In genomic region chr2:134120718-134121630, GRCh38 we compare ENCODE assay signal across 1 cellular context.
TF ChIP-seq lines count a peak whose summit lies in the region.

No MANE protein-coding gene starts in this region.

TF ChIP-seq in HepG2, 621 proteins besides CTCF, POLR2A, EP300 and RAD21 (continued from another document and continues in another):
- TF ChIP-seq, protein P1, sequence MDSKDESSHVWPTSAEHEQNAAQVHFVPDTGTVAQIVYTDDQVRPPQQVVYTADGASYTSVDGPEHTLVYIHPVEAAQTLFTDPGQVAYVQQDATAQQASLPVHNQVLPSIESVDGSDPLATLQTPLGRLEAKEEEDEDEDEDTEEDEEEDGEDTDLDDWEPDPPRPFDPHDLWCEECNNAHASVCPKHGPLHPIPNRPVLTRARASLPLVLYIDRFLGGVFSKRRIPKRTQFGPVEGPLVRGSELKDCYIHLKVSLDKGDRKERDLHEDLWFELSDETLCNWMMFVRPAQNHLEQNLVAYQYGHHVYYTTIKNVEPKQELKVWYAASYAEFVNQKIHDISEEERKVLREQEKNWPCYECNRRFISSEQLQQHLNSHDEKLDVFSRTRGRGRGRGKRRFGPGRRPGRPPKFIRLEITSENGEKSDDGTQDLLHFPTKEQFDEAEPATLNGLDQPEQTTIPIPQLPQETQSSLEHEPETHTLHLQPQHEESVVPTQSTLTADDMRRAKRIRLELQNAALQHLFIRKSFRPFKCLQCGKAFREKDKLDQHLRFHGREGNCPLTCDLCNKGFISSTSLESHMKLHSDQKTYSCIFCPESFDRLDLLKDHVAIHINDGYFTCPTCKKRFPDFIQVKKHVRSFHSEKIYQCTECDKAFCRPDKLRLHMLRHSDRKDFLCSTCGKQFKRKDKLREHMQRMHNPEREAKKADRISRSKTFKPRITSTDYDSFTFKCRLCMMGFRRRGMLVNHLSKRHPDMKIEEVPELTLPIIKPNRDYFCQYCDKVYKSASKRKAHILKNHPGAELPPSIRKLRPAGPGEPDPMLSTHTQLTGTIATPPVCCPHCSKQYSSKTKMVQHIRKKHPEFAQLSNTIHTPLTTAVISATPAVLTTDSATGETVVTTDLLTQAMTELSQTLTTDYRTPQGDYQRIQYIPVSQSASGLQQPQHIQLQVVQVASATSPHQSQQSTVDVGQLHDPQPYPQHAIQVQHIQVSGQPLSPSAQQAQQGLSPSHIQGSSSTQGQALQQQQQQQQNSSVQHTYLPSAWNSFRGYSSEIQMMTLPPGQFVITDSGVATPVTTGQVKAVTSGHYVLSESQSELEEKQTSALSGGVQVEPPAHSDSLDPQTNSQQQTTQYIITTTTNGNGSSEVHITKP (CRISPR knock-in tag; IDR thresholded peaks at IDR 0.05; ENCODE audit: low read depth): no peak
- no peak; the same call in 1 of the 2 replicates for TF ChIP-seq KDM4B (CRISPR knock-in tag; IDR thresholded peaks at IDR 0.05)
- no peak for TF ChIP-seq SRF (IDR thresholded peaks at IDR 0.05; ENCODE audit: low read depth, low read length)
- TF ChIP-seq CREB1 (IDR thresholded peaks at IDR 0.05): no peak
- TF ChIP-seq CREB1 (CRISPR knock-in tag; IDR thresholded peaks at IDR 0.05): no peak
- no peak; the same call in 1 of the 2 replicates for TF ChIP-seq ZBTB8A (CRISPR knock-in tag; IDR thresholded peaks at IDR 0.05; ENCODE audit: borderline replicate concordance, low read depth)
- TF ChIP-seq DNMT1 (CRISPR knock-in tag; IDR thresholded peaks at IDR 0.05): no peak
- TF ChIP-seq ZNF644 (CRISPR knock-in tag; IDR thresholded peaks at IDR 0.05; ENCODE audit: low read depth): no peak
- TF ChIP-seq PAWR (CRISPR knock-in tag; IDR thresholded peaks at IDR 0.05; ENCODE audit: borderline replicate concordance): peak; percentile 90; the same call in 1 of the 2 replicates
- TF ChIP-seq, protein P2, sequence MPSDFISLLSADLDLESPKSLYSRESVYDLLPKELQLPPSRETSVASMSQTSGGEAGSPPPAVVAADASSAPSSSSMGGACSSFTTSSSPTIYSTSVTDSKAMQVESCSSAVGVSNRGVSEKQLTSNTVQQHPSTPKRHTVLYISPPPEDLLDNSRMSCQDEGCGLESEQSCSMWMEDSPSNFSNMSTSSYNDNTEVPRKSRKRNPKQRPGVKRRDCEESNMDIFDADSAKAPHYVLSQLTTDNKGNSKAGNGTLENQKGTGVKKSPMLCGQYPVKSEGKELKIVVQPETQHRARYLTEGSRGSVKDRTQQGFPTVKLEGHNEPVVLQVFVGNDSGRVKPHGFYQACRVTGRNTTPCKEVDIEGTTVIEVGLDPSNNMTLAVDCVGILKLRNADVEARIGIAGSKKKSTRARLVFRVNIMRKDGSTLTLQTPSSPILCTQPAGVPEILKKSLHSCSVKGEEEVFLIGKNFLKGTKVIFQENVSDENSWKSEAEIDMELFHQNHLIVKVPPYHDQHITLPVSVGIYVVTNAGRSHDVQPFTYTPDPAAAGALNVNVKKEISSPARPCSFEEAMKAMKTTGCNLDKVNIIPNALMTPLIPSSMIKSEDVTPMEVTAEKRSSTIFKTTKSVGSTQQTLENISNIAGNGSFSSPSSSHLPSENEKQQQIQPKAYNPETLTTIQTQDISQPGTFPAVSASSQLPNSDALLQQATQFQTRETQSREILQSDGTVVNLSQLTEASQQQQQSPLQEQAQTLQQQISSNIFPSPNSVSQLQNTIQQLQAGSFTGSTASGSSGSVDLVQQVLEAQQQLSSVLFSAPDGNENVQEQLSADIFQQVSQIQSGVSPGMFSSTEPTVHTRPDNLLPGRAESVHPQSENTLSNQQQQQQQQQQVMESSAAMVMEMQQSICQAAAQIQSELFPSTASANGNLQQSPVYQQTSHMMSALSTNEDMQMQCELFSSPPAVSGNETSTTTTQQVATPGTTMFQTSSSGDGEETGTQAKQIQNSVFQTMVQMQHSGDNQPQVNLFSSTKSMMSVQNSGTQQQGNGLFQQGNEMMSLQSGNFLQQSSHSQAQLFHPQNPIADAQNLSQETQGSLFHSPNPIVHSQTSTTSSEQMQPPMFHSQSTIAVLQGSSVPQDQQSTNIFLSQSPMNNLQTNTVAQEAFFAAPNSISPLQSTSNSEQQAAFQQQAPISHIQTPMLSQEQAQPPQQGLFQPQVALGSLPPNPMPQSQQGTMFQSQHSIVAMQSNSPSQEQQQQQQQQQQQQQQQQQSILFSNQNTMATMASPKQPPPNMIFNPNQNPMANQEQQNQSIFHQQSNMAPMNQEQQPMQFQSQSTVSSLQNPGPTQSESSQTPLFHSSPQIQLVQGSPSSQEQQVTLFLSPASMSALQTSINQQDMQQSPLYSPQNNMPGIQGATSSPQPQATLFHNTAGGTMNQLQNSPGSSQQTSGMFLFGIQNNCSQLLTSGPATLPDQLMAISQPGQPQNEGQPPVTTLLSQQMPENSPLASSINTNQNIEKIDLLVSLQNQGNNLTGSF (CRISPR knock-in tag; IDR thresholded peaks at IDR 0.05): peak; percentile 8; the same call in 1 of the 2 replicates
- no peak for TF ChIP-seq TP53 (CRISPR knock-in tag; conservative IDR thresholded peaks at IDR 0.05)
- TF ChIP-seq, protein P3, sequence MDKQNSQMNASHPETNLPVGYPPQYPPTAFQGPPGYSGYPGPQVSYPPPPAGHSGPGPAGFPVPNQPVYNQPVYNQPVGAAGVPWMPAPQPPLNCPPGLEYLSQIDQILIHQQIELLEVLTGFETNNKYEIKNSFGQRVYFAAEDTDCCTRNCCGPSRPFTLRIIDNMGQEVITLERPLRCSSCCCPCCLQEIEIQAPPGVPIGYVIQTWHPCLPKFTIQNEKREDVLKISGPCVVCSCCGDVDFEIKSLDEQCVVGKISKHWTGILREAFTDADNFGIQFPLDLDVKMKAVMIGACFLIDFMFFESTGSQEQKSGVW (CRISPR knock-in tag; IDR thresholded peaks at IDR 0.05; ENCODE audit: borderline replicate concordance): no peak
- no peak for TF ChIP-seq GFI1 (CRISPR knock-in tag; IDR thresholded peaks at IDR 0.05; ENCODE audit: borderline replicate concordance)
- TF ChIP-seq ZFP36 (IDR thresholded peaks at IDR 0.05; ENCODE audit: borderline replicate concordance, low read depth, low read length, partially characterized antibody): no peak
- TF ChIP-seq, protein P4, sequence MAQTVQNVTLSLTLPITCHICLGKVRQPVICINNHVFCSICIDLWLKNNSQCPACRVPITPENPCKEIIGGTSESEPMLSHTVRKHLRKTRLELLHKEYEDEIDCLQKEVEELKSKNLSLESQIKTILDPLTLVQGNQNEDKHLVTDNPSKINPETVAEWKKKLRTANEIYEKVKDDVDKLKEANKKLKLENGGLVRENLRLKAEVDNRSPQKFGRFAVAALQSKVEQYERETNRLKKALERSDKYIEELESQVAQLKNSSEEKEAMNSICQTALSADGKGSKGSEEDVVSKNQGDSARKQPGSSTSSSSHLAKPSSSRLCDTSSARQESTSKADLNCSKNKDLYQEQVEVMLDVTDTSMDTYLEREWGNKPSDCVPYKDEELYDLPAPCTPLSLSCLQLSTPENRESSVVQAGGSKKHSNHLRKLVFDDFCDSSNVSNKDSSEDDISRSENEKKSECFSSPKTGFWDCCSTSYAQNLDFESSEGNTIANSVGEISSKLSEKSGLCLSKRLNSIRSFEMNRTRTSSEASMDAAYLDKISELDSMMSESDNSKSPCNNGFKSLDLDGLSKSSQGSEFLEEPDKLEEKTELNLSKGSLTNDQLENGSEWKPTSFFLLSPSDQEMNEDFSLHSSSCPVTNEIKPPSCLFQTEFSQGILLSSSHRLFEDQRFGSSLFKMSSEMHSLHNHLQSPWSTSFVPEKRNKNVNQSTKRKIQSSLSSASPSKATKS (CRISPR knock-in tag; IDR thresholded peaks at IDR 0.05): no peak
- TF ChIP-seq, protein P5, sequence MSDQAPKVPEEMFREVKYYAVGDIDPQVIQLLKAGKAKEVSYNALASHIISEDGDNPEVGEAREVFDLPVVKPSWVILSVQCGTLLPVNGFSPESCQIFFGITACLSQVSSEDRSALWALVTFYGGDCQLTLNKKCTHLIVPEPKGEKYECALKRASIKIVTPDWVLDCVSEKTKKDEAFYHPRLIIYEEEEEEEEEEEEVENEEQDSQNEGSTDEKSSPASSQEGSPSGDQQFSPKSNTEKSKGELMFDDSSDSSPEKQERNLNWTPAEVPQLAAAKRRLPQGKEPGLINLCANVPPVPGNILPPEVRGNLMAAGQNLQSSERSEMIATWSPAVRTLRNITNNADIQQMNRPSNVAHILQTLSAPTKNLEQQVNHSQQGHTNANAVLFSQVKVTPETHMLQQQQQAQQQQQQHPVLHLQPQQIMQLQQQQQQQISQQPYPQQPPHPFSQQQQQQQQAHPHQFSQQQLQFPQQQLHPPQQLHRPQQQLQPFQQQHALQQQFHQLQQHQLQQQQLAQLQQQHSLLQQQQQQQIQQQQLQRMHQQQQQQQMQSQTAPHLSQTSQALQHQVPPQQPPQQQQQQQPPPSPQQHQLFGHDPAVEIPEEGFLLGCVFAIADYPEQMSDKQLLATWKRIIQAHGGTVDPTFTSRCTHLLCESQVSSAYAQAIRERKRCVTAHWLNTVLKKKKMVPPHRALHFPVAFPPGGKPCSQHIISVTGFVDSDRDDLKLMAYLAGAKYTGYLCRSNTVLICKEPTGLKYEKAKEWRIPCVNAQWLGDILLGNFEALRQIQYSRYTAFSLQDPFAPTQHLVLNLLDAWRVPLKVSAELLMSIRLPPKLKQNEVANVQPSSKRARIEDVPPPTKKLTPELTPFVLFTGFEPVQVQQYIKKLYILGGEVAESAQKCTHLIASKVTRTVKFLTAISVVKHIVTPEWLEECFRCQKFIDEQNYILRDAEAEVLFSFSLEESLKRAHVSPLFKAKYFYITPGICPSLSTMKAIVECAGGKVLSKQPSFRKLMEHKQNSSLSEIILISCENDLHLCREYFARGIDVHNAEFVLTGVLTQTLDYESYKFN (CRISPR knock-in tag; conservative IDR thresholded peaks at IDR 0.05): peak; percentile 26; the same call in 1 of the 2 replicates
- TF ChIP-seq ATF7-NPFF (CRISPR knock-in tag; IDR thresholded peaks at IDR 0.05; ENCODE audit: low read depth): peak; percentile 78; the same call in 1 of the 2 replicates
- TF ChIP-seq ZNF850 (CRISPR knock-in tag; conservative IDR thresholded peaks at IDR 0.05): 0 out of 2 replicates have a peak, but pooled peaks have one; percentile 73
- TF ChIP-seq NCOR1 (IDR thresholded peaks at IDR 0.05; ENCODE audit: borderline replicate concordance, low read length): no peak
- peak; percentile 67; the same call in 1 of the 2 replicates for TF ChIP-seq SNAPC2 (CRISPR knock-in tag; IDR thresholded peaks at IDR 0.05)
- no peak for TF ChIP-seq ZNF674 (CRISPR knock-in tag; IDR thresholded peaks at IDR 0.05; ENCODE audit: low read depth)
- peak; percentile 88 for TF ChIP-seq MEIS1 (CRISPR knock-in tag; IDR thresholded peaks at IDR 0.05; ENCODE audit: borderline replicate concordance)
- no peak for TF ChIP-seq ZNF576 (CRISPR knock-in tag; IDR thresholded peaks at IDR 0.05)
- TF ChIP-seq, protein P6, sequence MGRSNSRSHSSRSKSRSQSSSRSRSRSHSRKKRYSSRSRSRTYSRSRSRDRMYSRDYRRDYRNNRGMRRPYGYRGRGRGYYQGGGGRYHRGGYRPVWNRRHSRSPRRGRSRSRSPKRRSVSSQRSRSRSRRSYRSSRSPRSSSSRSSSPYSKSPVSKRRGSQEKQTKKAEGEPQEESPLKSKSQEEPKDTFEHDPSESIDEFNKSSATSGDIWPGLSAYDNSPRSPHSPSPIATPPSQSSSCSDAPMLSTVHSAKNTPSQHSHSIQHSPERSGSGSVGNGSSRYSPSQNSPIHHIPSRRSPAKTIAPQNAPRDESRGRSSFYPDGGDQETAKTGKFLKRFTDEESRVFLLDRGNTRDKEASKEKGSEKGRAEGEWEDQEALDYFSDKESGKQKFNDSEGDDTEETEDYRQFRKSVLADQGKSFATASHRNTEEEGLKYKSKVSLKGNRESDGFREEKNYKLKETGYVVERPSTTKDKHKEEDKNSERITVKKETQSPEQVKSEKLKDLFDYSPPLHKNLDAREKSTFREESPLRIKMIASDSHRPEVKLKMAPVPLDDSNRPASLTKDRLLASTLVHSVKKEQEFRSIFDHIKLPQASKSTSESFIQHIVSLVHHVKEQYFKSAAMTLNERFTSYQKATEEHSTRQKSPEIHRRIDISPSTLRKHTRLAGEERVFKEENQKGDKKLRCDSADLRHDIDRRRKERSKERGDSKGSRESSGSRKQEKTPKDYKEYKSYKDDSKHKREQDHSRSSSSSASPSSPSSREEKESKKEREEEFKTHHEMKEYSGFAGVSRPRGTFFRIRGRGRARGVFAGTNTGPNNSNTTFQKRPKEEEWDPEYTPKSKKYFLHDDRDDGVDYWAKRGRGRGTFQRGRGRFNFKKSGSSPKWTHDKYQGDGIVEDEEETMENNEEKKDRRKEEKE (IDR thresholded peaks at IDR 0.05): no peak
- TF ChIP-seq FIP1L1 (IDR thresholded peaks at IDR 0.05; ENCODE audit: borderline replicate concordance, insufficient read depth, low read depth, low read length): no peak
- TF ChIP-seq GABPB1 (CRISPR knock-in tag; IDR thresholded peaks at IDR 0.05): peak; percentile 88
- no peak for TF ChIP-seq ZKSCAN1 (IDR thresholded peaks at IDR 0.05; ENCODE audit: low read length)
- peak; percentile 37; the same call in 1 of the 2 replicates for TF ChIP-seq LBX2 (CRISPR knock-in tag; IDR thresholded peaks at IDR 0.05; ENCODE audit: borderline replicate concordance)
- no peak for TF ChIP-seq NFYB (CRISPR knock-in tag; IDR thresholded peaks at IDR 0.05)
- TF ChIP-seq ZNF747 (CRISPR knock-in tag; IDR thresholded peaks at IDR 0.05; ENCODE audit: borderline replicate concordance): peak; percentile 79
- TF ChIP-seq NRL (CRISPR knock-in tag; IDR thresholded peaks at IDR 0.05; ENCODE audit: borderline replicate concordance): peak; percentile 50; the same call in 1 of the 2 replicates
- TF ChIP-seq, protein P7, sequence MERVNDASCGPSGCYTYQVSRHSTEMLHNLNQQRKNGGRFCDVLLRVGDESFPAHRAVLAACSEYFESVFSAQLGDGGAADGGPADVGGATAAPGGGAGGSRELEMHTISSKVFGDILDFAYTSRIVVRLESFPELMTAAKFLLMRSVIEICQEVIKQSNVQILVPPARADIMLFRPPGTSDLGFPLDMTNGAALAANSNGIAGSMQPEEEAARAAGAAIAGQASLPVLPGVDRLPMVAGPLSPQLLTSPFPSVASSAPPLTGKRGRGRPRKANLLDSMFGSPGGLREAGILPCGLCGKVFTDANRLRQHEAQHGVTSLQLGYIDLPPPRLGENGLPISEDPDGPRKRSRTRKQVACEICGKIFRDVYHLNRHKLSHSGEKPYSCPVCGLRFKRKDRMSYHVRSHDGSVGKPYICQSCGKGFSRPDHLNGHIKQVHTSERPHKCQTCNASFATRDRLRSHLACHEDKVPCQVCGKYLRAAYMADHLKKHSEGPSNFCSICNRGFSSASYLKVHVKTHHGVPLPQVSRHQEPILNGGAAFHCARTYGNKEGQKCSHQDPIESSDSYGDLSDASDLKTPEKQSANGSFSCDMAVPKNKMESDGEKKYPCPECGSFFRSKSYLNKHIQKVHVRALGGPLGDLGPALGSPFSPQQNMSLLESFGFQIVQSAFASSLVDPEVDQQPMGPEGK (CRISPR knock-in tag; IDR thresholded peaks at IDR 0.05): peak; percentile 44; the same call in 1 of the 2 replicates
- TF ChIP-seq ZNF724P (CRISPR knock-in tag; IDR thresholded peaks at IDR 0.05; ENCODE audit: borderline replicate concordance): no peak
- no peak; the same call in 1 of the 2 replicates for TF ChIP-seq HIVEP1 (CRISPR knock-in tag; IDR thresholded peaks at IDR 0.05)
- no peak for TF ChIP-seq HMG20B (CRISPR knock-in tag; conservative IDR thresholded peaks at IDR 0.05)
- 0 out of 2 replicates have a peak, but pooled peaks have one; percentile 59 for TF ChIP-seq IRF2 (CRISPR knock-in tag; IDR thresholded peaks at IDR 0.05)
- no peak for TF ChIP-seq GLI4 (CRISPR knock-in tag; IDR thresholded peaks at IDR 0.05; ENCODE audit: borderline replicate concordance)
- TF ChIP-seq ZNF101 (CRISPR knock-in tag; IDR thresholded peaks at IDR 0.05; ENCODE audit: borderline replicate concordance, low read depth): no peak
- no peak for TF ChIP-seq ZNF234 (CRISPR knock-in tag; conservative IDR thresholded peaks at IDR 0.05)
